In the genomic region with DNA sequence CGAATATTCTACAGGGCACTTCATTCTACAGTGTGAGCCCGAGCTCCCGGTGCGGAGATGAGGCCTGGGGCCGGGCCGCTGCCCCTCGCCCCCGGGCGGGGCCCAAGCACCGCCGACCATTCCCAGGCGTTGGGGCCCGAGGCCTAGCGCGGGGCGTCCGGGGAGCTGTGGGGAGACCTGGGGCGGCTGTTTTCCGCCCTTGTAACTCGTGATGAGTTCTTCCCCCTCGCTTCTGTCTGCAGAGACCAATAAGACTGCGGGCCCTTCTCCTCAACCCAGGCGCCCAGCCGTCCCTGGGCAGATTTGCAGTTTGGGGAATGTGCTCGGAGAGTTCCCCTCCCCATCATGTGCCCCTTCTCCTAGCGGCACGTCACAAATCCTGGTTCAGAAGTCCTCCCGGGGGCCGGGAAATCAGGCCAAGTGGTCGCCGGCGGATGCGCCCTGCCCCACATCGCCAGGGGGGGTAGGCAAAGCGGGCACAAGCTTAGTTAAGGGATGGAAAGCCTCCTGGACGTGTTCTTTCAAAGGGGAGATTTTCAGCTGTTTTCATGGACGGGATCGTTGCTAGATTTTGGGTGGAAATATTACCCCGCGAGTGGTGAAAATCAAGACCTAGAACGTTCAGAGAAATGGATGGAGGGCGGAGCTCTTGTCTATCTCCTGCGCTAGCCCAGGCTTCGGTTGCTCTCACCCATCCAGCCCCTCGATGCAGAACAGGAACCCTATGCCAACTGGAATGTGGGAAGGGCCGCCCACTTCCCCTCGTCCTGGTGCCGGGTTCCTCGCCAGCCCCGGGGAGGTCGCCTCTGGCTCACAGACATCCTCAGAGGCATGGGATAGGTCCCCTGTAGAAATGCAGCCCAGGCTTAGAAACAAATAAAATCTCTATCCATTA, we compare ENCODE assay signal across 8 cellular contexts. TPM values are rescaled to one million over a fixed set of nuclear protein-coding genes. Genes with fewer than 3 reads are reported as not detected.
A peak's percentile ranks its signal among the peaks of the same experiment; 100 is the strongest.
DNase-seq lines count a peak whose midpoint lies in the region; ATAC-seq, FAIRE-seq and TF ChIP-seq lines count a peak whose summit lies in the region.

No MANE protein-coding gene starts in this region.

- TSS peak; percentile 12 for BruUV-seq in endothelial cell of umbilical vein (replicated peaks; lab: Mats Ljungman, UMichigan)

- TF ChIP-seq CTCF in GM10248 (IDR thresholded peaks at IDR 0.05; ENCODE audit: control extremely low read depth, extremely low read depth, low read depth, missing control alignments) (no peak), endothelial cell of umbilical vein (IDR thresholded peaks at IDR 0.05; ENCODE audit: extremely low read depth in 1 of 2, insufficient read depth in 1 of 2, low read depth in 1 of 2, low read length in 2 of 2) (no peak)

- 6 to 7% methylated on average over 39 to 41 of the region's 51 CpGs for WGBS in mesodermal cell (ENCODE audit: insufficient coverage in 2 of 2), 2 experiments

- H3K27me3 ChIP-seq in endothelial cell of umbilical vein (ENCODE audit: control insufficient read depth in 2 of 2, insufficient read depth in 2 of 2, low read length in 2 of 2): no peaks in the 10 kb centered on the region

- TF ChIP-seq POLR2A in endothelial cell of umbilical vein (IDR thresholded peaks at IDR 0.05; ENCODE audit: low read depth, low read length): peak; percentile 46

- H3K27ac ChIP-seq in endothelial cell of umbilical vein (ENCODE audit: insufficient read depth, low read depth, low read length) (peak overlapping the region; percentile 85), mesodermal cell (ENCODE audit: low read depth, low read length, severe bottlenecking) (peak overlapping the region; percentile 97)

- H3K79me2 ChIP-seq in endothelial cell of umbilical vein (ENCODE audit: control insufficient read depth, insufficient read depth, low read length): no peaks in the 10 kb centered on the region

- DNase-seq in GM10248 (ENCODE audit: extremely low spot score) (peak; percentile 65), NCI-H1092 treated with DMSO at 0.1 percent for 48 hours (lab: John Stamatoyannopoulos, UW) (peak; percentile 71), endothelial cell of umbilical vein (ENCODE audit: low read depth, low spot score) (peak; percentile 66), cortex of kidney (lab: John Stamatoyannopoulos, UW) (no peak)
- peak; percentile 58 for DNase-seq in activated CD4-positive, alpha-beta memory T cell treated with anti-CD3 and anti-CD28 coated beads for 36 hours
- peak; percentile 11 to 15 for DNase-seq in stimulated activated CD8-positive, alpha-beta memory T cell treated with anti-CD3 and anti-CD28 coated beads, Interleukin-7, amount 100 ng/mL, for 4 hours (ENCODE audit: low read depth in 2 of 2)

- H3K36me3 Mint-ChIP-seq in activated CD4-positive, alpha-beta memory T cell treated with anti-CD3 and anti-CD28 coated beads for 36 hours: peaks cover 6% of the 10 kb centered on the region

- H3K9me1 ChIP-seq in endothelial cell of umbilical vein (replicated peaks; ENCODE audit: control insufficient read depth, extremely low read depth, insufficient read depth, low read length): peaks cover 2% of the 10 kb centered on the region

- H3K9me3 ChIP-seq in endothelial cell of umbilical vein (replicated peaks; ENCODE audit: control insufficient read depth, insufficient read depth, low read length) (no peaks in the 10 kb centered on the region), mesodermal cell (ENCODE audit: control insufficient read depth, low read length) (peaks cover 6% of the 10 kb centered on the region)

- peak overlapping the region; percentile 58 for H3K9ac ChIP-seq in endothelial cell of umbilical vein (replicated peaks; ENCODE audit: extremely low read depth, insufficient read depth, low read length)

- peak overlapping the region; percentile 87 for H2AFZ ChIP-seq in endothelial cell of umbilical vein (ENCODE audit: low read depth, low read length)

- dilution Hi-C loops in endothelial cell of umbilical vein (cut with MboI; ENCODE audit: extremely low pct_ligation_motif_present, low sequenced_read_pairs): no loop called here

- H3K4me1 ChIP-seq in endothelial cell of umbilical vein (ENCODE audit: control insufficient read depth, extremely low read depth, insufficient read depth, low read length): peaks cover 11% of the 10 kb centered on the region
- no peaks in the 10 kb centered on the region for H3K4me1 ChIP-seq in mesodermal cell (ENCODE audit: control insufficient read depth, insufficient read depth, low read length, poor library complexity, severe bottlenecking)

- H3K4me3 ChIP-seq in endothelial cell of umbilical vein (replicated peaks in 1 of 3; ENCODE audit: insufficient read depth in 1 of 3, low read depth in 1 of 3, low read length in 3 of 3) (peak overlapping the region; percentile 0 to 44 (median 35)), mesodermal cell (ENCODE audit: extremely low read depth, insufficient read depth, low read length, poor library complexity, severe bottlenecking) (peak overlapping the region; percentile 53)

- H3K4me1 Mint-ChIP-seq in activated CD4-positive, alpha-beta memory T cell treated with anti-CD3 and anti-CD28 coated beads for 36 hours (ENCODE audit: low read depth): peaks cover 12% of the 10 kb centered on the region

- intact Hi-C loops in activated CD4-positive, alpha-beta memory T cell treated with anti-CD3 and anti-CD28 coated beads for 36 hours (cut with micrococcal nuclease): loop anchor here (1.0 to 5.0 kb wide), 4 partner anchors 244 to 450 kb away; partner anchors contain the start of genes COX7A2L, MTA3 and ZFP36L2
- intact Hi-C loops in endothelial cell of umbilical vein (cut with micrococcal nuclease): loop anchor here (5.0 kb wide), 1 partner anchor 416 kb away; the partner anchor contains the start of gene ZFP36L2

- peak overlapping the region; percentile 95 for H3K4me3 Mint-ChIP-seq in activated CD4-positive, alpha-beta memory T cell treated with anti-CD3 and anti-CD28 coated beads for 36 hours

- H4K20me1 ChIP-seq in endothelial cell of umbilical vein (replicated peaks; ENCODE audit: control insufficient read depth, extremely low read depth, insufficient read depth, low read length): no peaks in the 10 kb centered on the region

- peak; percentile 87 for FAIRE-seq in endothelial cell of umbilical vein (lab: Jason Lieb, UNC)

- CTCF ChIA-PET in GM10248 (lab: Yijun Ruan, JAX) (interaction anchor here (0.8 to 10.4 kb wide), 13 partner anchors 8 to 758 kb away, joined by 3 to 64 read pairs (median 3); partner anchors contain the start of gene HAAO), endothelial cell of umbilical vein (lab: Charles Lee) (interaction anchor here (1.0 to 2.1 kb wide), 7 partner anchors 9 to 34 kb away, joined by 3 to 7 read pairs (median 3); partner anchors contain the start of gene HAAO)
- CTCF ChIA-PET in activated CD4-positive, alpha-beta memory T cell treated with anti-CD3 and anti-CD28 coated beads for 36 hours (lab: Charles Lee): interaction anchor here (0.6 to 7.4 kb wide), 6 partner anchors 15 to 317 kb away, joined by 3 to 43 read pairs (median 4); partner anchors contain the start of gene KCNG3

- H3K27ac Mint-ChIP-seq in activated CD4-positive, alpha-beta memory T cell treated with anti-CD3 and anti-CD28 coated beads for 36 hours: peak overlapping the region; percentile 100

- no peaks in the 10 kb centered on the region for H3K9me3 Mint-ChIP-seq in activated CD4-positive, alpha-beta memory T cell treated with anti-CD3 and anti-CD28 coated beads for 36 hours

- peak overlapping the region; percentile 77 for H3K4me2 ChIP-seq in endothelial cell of umbilical vein (ENCODE audit: insufficient read depth, low read length)

- POLR2A ChIA-PET in GM10248 (lab: Yijun Ruan, JAX): interaction anchor here (1.8 to 2.7 kb wide), 2 partner anchors 16 to 19 kb away, joined by 9 to 29 read pairs; partner anchors contain the start of gene HAAO
- POLR2A ChIA-PET in activated CD4-positive, alpha-beta memory T cell treated with anti-CD3 and anti-CD28 coated beads for 36 hours (lab: Charles Lee): interaction anchor here (1.3 to 2.8 kb wide), 10 partner anchors 8 to 785 kb away, joined by 3 to 19 read pairs (median 6); partner anchors contain the start of genes HAAO, THADA and ZFP36L2
- POLR2A ChIA-PET in endothelial cell of umbilical vein (lab: Charles Lee): no interaction called here

- peaks cover 1% of the 10 kb centered on the region for H3K27me3 Mint-ChIP-seq in activated CD4-positive, alpha-beta memory T cell treated with anti-CD3 and anti-CD28 coated beads for 36 hours

- ATAC-seq in GM21825 (IDR thresholded peaks at IDR 0.05; ENCODE audit: unreplicated experiment): peak; percentile 3

- H3K36me3 ChIP-seq in endothelial cell of umbilical vein (ENCODE audit: control insufficient read depth in 2 of 2, extremely low read depth in 1 of 2, insufficient read depth in 2 of 2, low read length in 2 of 2) (no peaks in the 10 kb centered on the region), mesodermal cell (ENCODE audit: control insufficient read depth, insufficient read depth, low read length) (no peaks in the 10 kb centered on the region)

RNA-seq across cellular contexts. Expression of gene HAAO, which starts 18.8 kb away (rescaled TPM):
- under 1 TPM in 1 of 2 experiments, not detected in 1; 0.17 TPM for total RNA-seq in activated CD4-positive, alpha-beta memory T cell treated with anti-CD3 and anti-CD28 coated beads for 36 hours
- 0.60 and 0.82 TPM in 2 replicates for total RNA-seq in endothelial cell of umbilical vein
- 1.1 and 1.8 TPM in 2 replicates for polyA plus RNA-seq in endothelial cell of umbilical vein
- polyA plus RNA-seq in endothelial cell of umbilical vein (2011; cell fraction: cytosol; rRNA removed): 0.43 and 0.63 TPM in 2 replicates
- 0.83 and 1.1 TPM in 2 replicates for polyA plus RNA-seq in endothelial cell of umbilical vein (2011; cell fraction: nucleus; rRNA removed)
- polyA plus RNA-seq in endothelial cell of umbilical vein (2012): 0.94 and 0.95 TPM in 2 replicates
- 0.51 and 0.55 TPM in 2 replicates for polyA minus RNA-seq in endothelial cell of umbilical vein
- not detected for polyA minus RNA-seq in endothelial cell of umbilical vein (2011; cell fraction: cytosol; rRNA and poly(A)+ RNA removed)
- 0.38 TPM in 1 of 2 replicates, not detected in the other for polyA minus RNA-seq in endothelial cell of umbilical vein (2011; cell fraction: nucleus; rRNA and poly(A)+ RNA removed)
- 13.1 TPM for polyA plus RNA-seq in mesodermal cell (2013, experiment 1 of 2)
- 11.3 TPM for polyA plus RNA-seq in mesodermal cell (2013, experiment 2 of 2)

RNA-seq across cellular contexts. Expression of gene OXER1, which starts 47.3 kb away (rescaled TPM):
- total RNA-seq in activated CD4-positive, alpha-beta memory T cell treated with anti-CD3 and anti-CD28 coated beads for 36 hours: not detected
- total RNA-seq in endothelial cell of umbilical vein: 0.18 TPM in 1 of 2 replicates, not detected in the other
- polyA plus RNA-seq in endothelial cell of umbilical vein: 0.18 and 0.19 TPM in 2 replicates
- 0.04 and 0.09 TPM in 2 replicates for polyA plus RNA-seq in endothelial cell of umbilical vein (2011; cell fraction: cytosol; rRNA removed)
- polyA plus RNA-seq in endothelial cell of umbilical vein (2011; cell fraction: nucleus; rRNA removed): 0.37 and 0.38 TPM in 2 replicates
- 0.09 and 0.33 TPM in 2 replicates for polyA plus RNA-seq in endothelial cell of umbilical vein (2012)
- polyA minus RNA-seq in endothelial cell of umbilical vein: 0.53 TPM in 1 of 2 replicates, not detected in the other
- polyA minus RNA-seq in endothelial cell of umbilical vein (2011; cell fraction: cytosol; rRNA and poly(A)+ RNA removed): not detected
- 0.29 TPM in 1 of 2 replicates, not detected in the other for polyA minus RNA-seq in endothelial cell of umbilical vein (2011; cell fraction: nucleus; rRNA and poly(A)+ RNA removed)
- 2.3 TPM for polyA plus RNA-seq in mesodermal cell (2013, experiment 1 of 2)
- polyA plus RNA-seq in mesodermal cell (2013, experiment 2 of 2): 1.6 TPM
